Comparison of ENCODE assay signal across 8 cellular contexts in the genomic region with DNA sequence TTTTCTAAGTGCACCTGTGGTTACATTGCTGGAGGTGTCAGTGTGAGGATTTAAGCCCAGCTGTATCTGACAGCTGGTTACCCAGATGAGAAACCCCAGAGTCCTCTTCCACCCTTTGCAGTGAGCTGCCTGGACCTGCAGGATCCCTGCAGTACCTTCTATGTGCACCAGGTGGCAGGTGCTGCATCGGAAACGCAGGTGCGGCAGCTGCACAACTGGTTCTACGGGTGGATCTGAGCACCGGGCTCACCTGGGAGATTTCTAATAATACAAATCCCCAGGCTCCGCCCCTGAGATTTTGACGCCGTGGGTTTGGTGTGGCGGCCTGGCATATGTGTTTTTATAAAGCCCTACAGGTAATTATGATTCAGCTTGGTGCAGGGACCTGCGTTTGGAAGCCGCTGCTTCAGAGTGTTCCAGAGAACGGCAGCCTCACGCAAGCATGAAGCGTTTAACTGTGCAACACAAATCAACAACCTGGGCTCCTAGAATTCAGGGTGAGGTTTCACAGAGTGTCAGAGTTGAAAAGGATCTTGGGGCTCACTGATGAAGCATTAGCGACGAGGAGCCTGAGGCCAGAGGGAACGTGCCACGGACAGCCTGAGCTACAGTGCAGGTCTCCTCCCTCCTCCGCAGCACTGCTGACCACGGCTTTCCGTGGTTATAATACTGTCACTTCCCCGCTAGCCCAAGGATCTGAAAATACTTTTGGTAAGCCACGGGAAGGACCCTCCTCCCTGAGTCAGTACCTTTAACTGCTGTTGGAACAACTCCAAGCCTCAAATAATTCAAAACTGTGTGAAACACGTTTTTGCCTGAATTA.
DNase-seq lines count a peak whose midpoint lies in the region; ATAC-seq and TF ChIP-seq lines count a peak whose summit lies in the region.

No MANE protein-coding gene starts in this region.

- no peaks in the 10 kb centered on the region for H3K36me3 Mint-ChIP-seq in activated T-cell treated with anti-CD3 and anti-CD28 coated beads, Interleukin-2, amount 50 U/mL, for 4 hours (ENCODE audit: insufficient read depth)
- H3K36me3 Mint-ChIP-seq in progenitor cell of endocrine pancreas (ENCODE audit: insufficient read depth), result peaks cover 7% of the 10 kb centered on the region

- peak; percentile 94 for ATAC-seq in GM21515 (IDR thresholded peaks at IDR 0.05; ENCODE audit: unreplicated experiment)
- ATAC-seq in activated T-cell treated with anti-CD3 and anti-CD28 coated beads, Interleukin-2, amount 50 U/mL, for 4 hours, result peak; percentile 82 to 92

- H3K4me1 Mint-ChIP-seq in activated T-cell treated with anti-CD3 and anti-CD28 coated beads, Interleukin-2, amount 50 U/mL, for 4 hours (ENCODE audit: low read depth), result peaks cover 5% of the 10 kb centered on the region
- peaks cover 26% of the 10 kb centered on the region for H3K4me1 Mint-ChIP-seq in progenitor cell of endocrine pancreas (ENCODE audit: low read depth)

- H3K27me3 Mint-ChIP-seq in activated T-cell treated with anti-CD3 and anti-CD28 coated beads, Interleukin-2, amount 50 U/mL, for 4 hours (ENCODE audit: low read depth), result peaks cover 42% of the 10 kb centered on the region
- H3K27me3 Mint-ChIP-seq in progenitor cell of endocrine pancreas, result peaks cover 11% of the 10 kb centered on the region

- no peak overlapping the region for H3K27ac Mint-ChIP-seq in progenitor cell of endocrine pancreas

- DNase-seq in DMS153 treated with DMSO at 0.1 percent for 48 hours (lab: John Stamatoyannopoulos, UW; ENCODE audit: unreplicated experiment) (peak; percentile 97), HuH-7.5 (ENCODE audit: low spot score) (peak; percentile 84), OCI-M1 (lab: John Stamatoyannopoulos, UW) (peak; percentile 62), fibroblast of the conjunctiva (ENCODE audit: low read depth) (peak; percentile 21), progenitor cell of endocrine pancreas (ENCODE audit: low spot score, unreplicated experiment) (peak; percentile 80), MV-4-11 (lab: John Stamatoyannopoulos, UW) (no peak)
- peak; percentile 69 for DNase-seq in activated T-cell treated with anti-CD3 and anti-CD28 coated beads, Interleukin-2, amount 50 U/mL, for 4 hours

- no peaks in the 10 kb centered on the region for H3K9me3 Mint-ChIP-seq in activated T-cell treated with anti-CD3 and anti-CD28 coated beads, Interleukin-2, amount 50 U/mL, for 4 hours
- H3K9me3 Mint-ChIP-seq in progenitor cell of endocrine pancreas (ENCODE audit: low read depth), result no peaks in the 10 kb centered on the region

- peak overlapping the region; percentile 42 for H3K4me3 Mint-ChIP-seq in activated T-cell treated with anti-CD3 and anti-CD28 coated beads, Interleukin-2, amount 50 U/mL, for 4 hours
- H3K4me3 Mint-ChIP-seq in progenitor cell of endocrine pancreas (ENCODE audit: low read depth), result peak overlapping the region; percentile 23

- TF ChIP-seq CTCF in progenitor cell of endocrine pancreas (IDR thresholded peaks at IDR 0.05; ENCODE audit: unreplicated experiment), result peak; percentile 87
